In the genomic region with DNA sequence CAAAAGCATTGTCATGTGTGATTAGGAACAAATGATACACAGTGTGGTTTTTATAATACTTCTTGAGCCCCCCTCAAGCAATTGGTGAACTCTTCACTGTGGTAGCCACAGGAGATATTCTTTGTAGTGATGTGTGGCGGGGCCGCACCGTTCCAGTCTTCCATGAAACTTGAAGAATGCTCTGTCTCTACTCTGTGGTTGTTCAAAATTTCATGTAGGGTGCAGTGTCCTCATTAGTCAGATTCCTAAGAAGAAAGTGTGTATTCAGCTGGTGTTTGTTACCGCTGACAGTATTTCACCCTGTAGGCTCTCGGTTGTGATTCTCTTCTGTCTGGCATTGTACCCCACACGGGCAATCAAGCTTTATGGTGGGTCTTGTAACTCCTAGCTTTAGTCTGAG, we compare ENCODE assay signal across 8 cellular contexts. TPM values are rescaled to one million over a fixed set of nuclear protein-coding genes. Genes with fewer than 3 reads are reported as not detected.
DNase-seq lines count a peak whose midpoint lies in the region; ATAC-seq and TF ChIP-seq lines count a peak whose summit lies in the region.
"Had no signal": no experiment of that assay in that cellular context is flagged by ENCODE, and none has a peak within 500 bp of the region (broad histone marks: within the 10 kb centered on the region; RNA-seq: fewer than 3 reads in every experiment).

No MANE protein-coding gene starts in this region.

- DNase-seq in activated naive CD8-positive, alpha-beta T cell treated with anti-CD3 and anti-CD28 coated beads, Interleukin-2, amount 50 U/mL, for 24 hours = no peak
- DNase-seq in sciatic nerve (ENCODE audit: low spot score) (no peak), GOT3 (lab: John Stamatoyannopoulos, UW) (no peak), NCI-H1417 treated with DMSO at 0.1 percent for 48 hours (lab: John Stamatoyannopoulos, UW) (no peak), BE2C (no peak)
- DNase-seq: pancreas had no signal

- peaks cover 19% of the 10 kb centered on the region; the same call in 1 of the 2 replicates for H3K36me3 ChIP-seq in BE2C

- no peak overlapping the region for H3K4me3 ChIP-seq in BE2C (ENCODE audit: low read depth, low read length)
- H3K4me3 ChIP-seq: pancreas had no signal

- H3K27me3 Mint-ChIP-seq in activated naive CD8-positive, alpha-beta T cell treated with anti-CD3 and anti-CD28 coated beads, Interleukin-2, amount 50 U/mL, for 24 hours = no peaks in the 10 kb centered on the region

- peak overlapping the region; percentile 87 for H3K27ac Mint-ChIP-seq in activated naive CD8-positive, alpha-beta T cell treated with anti-CD3 and anti-CD28 coated beads, Interleukin-2, amount 50 U/mL, for 24 hours

- H3K27me3 ChIP-seq in BE2C = no peaks in the 10 kb centered on the region
- H3K27me3 ChIP-seq: pancreas had no signal

- H3K4me1 Mint-ChIP-seq in activated naive CD8-positive, alpha-beta T cell treated with anti-CD3 and anti-CD28 coated beads, Interleukin-2, amount 50 U/mL, for 24 hours = peaks cover 83% of the 10 kb centered on the region

- H3K9me3 ChIP-seq in BE2C = no peaks in the 10 kb centered on the region
- H3K9me3 ChIP-seq: pancreas had no signal

- H3K36me3 Mint-ChIP-seq in activated naive CD8-positive, alpha-beta T cell treated with anti-CD3 and anti-CD28 coated beads, Interleukin-2, amount 50 U/mL, for 24 hours (ENCODE audit: low read depth) = peaks cover 50% of the 10 kb centered on the region

- peak overlapping the region; percentile 65 for H3K4me3 Mint-ChIP-seq in activated naive CD8-positive, alpha-beta T cell treated with anti-CD3 and anti-CD28 coated beads, Interleukin-2, amount 50 U/mL, for 24 hours

- H3K4me1 ChIP-seq in BE2C = no peaks in the 10 kb centered on the region

- no peaks in the 10 kb centered on the region for H3K9me3 Mint-ChIP-seq in activated naive CD8-positive, alpha-beta T cell treated with anti-CD3 and anti-CD28 coated beads, Interleukin-2, amount 50 U/mL, for 24 hours

- ATAC-seq in GM18519 (IDR thresholded peaks at IDR 0.05; ENCODE audit: low FRiP score, unreplicated experiment) (peak; percentile 0), HG02798 (IDR thresholded peaks at IDR 0.05; ENCODE audit: poor library complexity, unreplicated experiment) (peak; percentile 8), sciatic nerve (peak; percentile 41)
- peak; percentile 65 for ATAC-seq in activated naive CD8-positive, alpha-beta T cell treated with anti-CD3 and anti-CD28 coated beads, Interleukin-2, amount 50 U/mL, for 24 hours

- TF ChIP-seq CTCF in BE2C (IDR thresholded peaks at IDR 0.05; ENCODE audit: low read depth, low read length) = no peak

- intact Hi-C loops in sciatic nerve (cut with DNase I) = no loop called here

RNA-seq across cellular contexts. Expression of a gene that starts 10.8 kb away (rescaled TPM):
- total RNA-seq in sciatic nerve = 34.5 TPM
- 14.1 TPM for polyA plus RNA-seq in BE2C (2012; ENCODE audit: insufficient read depth, insufficient read length, low read depth)

Comparison
In these comparisons a context has a peak if more than half of its experiments do, and no peak if none do; other contexts are left out.
1. ATAC-seq: peak in every context shown above with its lines; median percentile 65 in activated naive CD8-positive, alpha-beta T cell treated with anti-CD3 and anti-CD28 coated beads, Interleukin-2, amount 50 U/mL, for 24 hours; 41 in sciatic nerve; 8 in HG02798; 0 in GM18519.